In genomic region chr2:242013771-242014170, GRCh38 we compare ENCODE assay signal across 18 cellular contexts.
"Had no signal": no experiment of that assay in that cellular context is flagged by ENCODE, and none has a peak within 500 bp of the region (broad histone marks: within the 10 kb centered on the region; RNA-seq: fewer than 3 reads in every experiment).

No MANE protein-coding gene starts in this region.

- H3K36me3 Mint-ChIP-seq: naive B cell; natural killer cell treated with Interleukin-12 subunit alpha and Interleukin-12 subunit beta and Interleukin-15 and Interleukin-18, amount 100 ng/mL, for 72 hours; stimulated activated naive B cell treated with anti-CD40 and anti-IgM and Interleukin-4, amounts not matched to agents 10 μg/mL and 1 μg/mL and 100 μg/mL, for 72 hours had no signal

- H3K4me3 Mint-ChIP-seq: naive B cell; natural killer cell treated with Interleukin-12 subunit alpha and Interleukin-12 subunit beta and Interleukin-15 and Interleukin-18, amount 100 ng/mL, for 72 hours; neural crest cell; stimulated activated naive B cell treated with anti-CD40 and anti-IgM and Interleukin-4, amounts not matched to agents 10 μg/mL and 1 μg/mL and 100 μg/mL, for 72 hours; stimulated activated naive CD8-positive, alpha-beta T cell treated with anti-CD3 and anti-CD28 coated beads, Interleukin-15, Interleukin-2, amounts not matched to agents 100 ng/mL and 50 ng/mL, for 24 hours had no signal

- H3K4me3 ChIP-seq: dorsolateral prefrontal cortex, left lung, pancreas, transverse colon, vagina had no signal

- ATAC-seq: left lung; stimulated activated naive B cell treated with anti-CD40 and anti-IgM and Interleukin-4, amounts not matched to agents 10 μg/mL and 1 μg/mL and 100 μg/mL, for 72 hours had no signal

- H3K27me3 ChIP-seq: dorsolateral prefrontal cortex, left lung, pancreas, transverse colon, vagina had no signal

- H3K4me1 Mint-ChIP-seq: neural crest cell had no signal

- H3K4me1 ChIP-seq: left lung, pancreas, transverse colon, vagina had no signal

- H3K9me3 ChIP-seq: left lung, neutrophil, pancreas, transverse colon, vagina had no signal

- H3K36me3 ChIP-seq: left lung, neutrophil, pancreas, transverse colon, vagina had no signal

- DNase-seq: cerebellar nuclear complex; effector CD4-positive, alpha-beta T cell; mesendoderm; naive B cell; retina; small intestine; stimulated activated CD4-positive, alpha-beta T cell treated with anti-CD3 and anti-CD28 coated beads, Interleukin-15, amount 100 ng/mL, for 24 hours; stimulated activated CD4-positive, alpha-beta T cell treated with anti-CD3 and anti-CD28 coated beads, Interleukin-2, amount 100 ng/mL, for 48 hours; stimulated activated naive B cell treated with anti-CD40 and anti-IgM and Interleukin-4, amounts not matched to agents 10 μg/mL and 1 μg/mL and 100 μg/mL, for 72 hours; transverse colon had no signal

- H3K27ac ChIP-seq: left lung, neutrophil, pancreas, transverse colon, vagina had no signal

- H3K27ac Mint-ChIP-seq: natural killer cell treated with Interleukin-12 subunit alpha and Interleukin-12 subunit beta and Interleukin-15 and Interleukin-18, amount 100 ng/mL, for 72 hours; stimulated activated naive B cell treated with anti-CD40 and anti-IgM and Interleukin-4, amounts not matched to agents 10 μg/mL and 1 μg/mL and 100 μg/mL, for 72 hours; stimulated activated naive CD8-positive, alpha-beta T cell treated with anti-CD3 and anti-CD28 coated beads, Interleukin-15, Interleukin-2, amounts not matched to agents 100 ng/mL and 50 ng/mL, for 24 hours had no signal

- H3K27me3 Mint-ChIP-seq: stimulated activated naive B cell treated with anti-CD40 and anti-IgM and Interleukin-4, amounts not matched to agents 10 μg/mL and 1 μg/mL and 100 μg/mL, for 72 hours; stimulated activated naive CD8-positive, alpha-beta T cell treated with anti-CD3 and anti-CD28 coated beads, Interleukin-15, Interleukin-2, amounts not matched to agents 100 ng/mL and 50 ng/mL, for 24 hours had no signal

- H3K9me3 Mint-ChIP-seq: natural killer cell treated with Interleukin-12 subunit alpha and Interleukin-12 subunit beta and Interleukin-15 and Interleukin-18, amount 100 ng/mL, for 72 hours; neural crest cell; stimulated activated naive B cell treated with anti-CD40 and anti-IgM and Interleukin-4, amounts not matched to agents 10 μg/mL and 1 μg/mL and 100 μg/mL, for 72 hours; stimulated activated naive CD8-positive, alpha-beta T cell treated with anti-CD3 and anti-CD28 coated beads, Interleukin-15, Interleukin-2, amounts not matched to agents 100 ng/mL and 50 ng/mL, for 24 hours had no signal
